Comparison of ENCODE assay signal across 7 cellular contexts in the genomic region with DNA sequence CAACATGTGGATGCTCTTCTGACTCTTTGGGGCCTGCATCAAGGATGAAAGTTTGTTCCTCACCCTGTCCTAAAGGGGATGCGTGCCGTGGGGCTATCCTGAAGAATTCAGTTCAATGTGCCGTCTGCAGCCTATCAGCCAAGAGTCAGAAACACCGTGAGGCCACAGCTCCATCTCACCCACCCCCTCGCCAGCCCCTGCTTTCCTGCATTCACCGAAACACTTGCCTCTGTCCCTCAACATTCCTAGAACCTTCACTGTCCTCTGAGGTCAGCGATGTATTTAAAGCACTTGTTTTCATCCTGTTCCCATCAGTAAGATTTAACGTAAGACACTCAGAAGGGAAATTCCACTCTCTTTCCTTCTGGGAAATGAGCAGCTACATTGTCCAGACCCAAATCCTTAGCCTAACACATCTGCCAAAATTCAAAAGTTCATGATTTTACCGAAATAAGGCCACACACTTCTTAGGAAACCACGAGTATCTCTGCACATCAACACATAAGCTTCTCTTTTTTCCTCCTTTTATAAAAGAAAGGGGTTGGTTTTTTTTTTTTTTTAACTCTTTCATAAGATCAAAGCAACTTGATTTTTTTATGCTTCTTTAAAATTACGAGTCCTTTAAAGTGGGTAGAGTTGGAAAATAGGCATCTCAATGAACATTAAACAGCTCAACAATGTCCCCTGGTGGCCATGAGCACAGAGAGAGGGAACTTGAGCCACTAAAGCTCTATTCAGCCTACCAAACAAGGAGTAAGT.
DNase-seq lines count a peak whose midpoint lies in the region; TF ChIP-seq lines count a peak whose summit lies in the region.

No MANE protein-coding gene starts in this region.

- H3K9me3 ChIP-seq in prostate gland = no peaks in the 10 kb centered on the region

- H3K36me3 ChIP-seq in prostate gland = no peaks in the 10 kb centered on the region

- H3K27me3 Mint-ChIP-seq in activated naive CD4-positive, alpha-beta T cell treated with anti-CD3 and anti-CD28 coated beads, Interleukin-2, amount 10 ng/mL, durations not matched to agents 7 days and 5 days = no peaks in the 10 kb centered on the region
- peaks cover 5% of the 10 kb centered on the region for H3K27me3 Mint-ChIP-seq in glutamatergic neuron (ENCODE audit: unreplicated experiment)

- peak overlapping the region; percentile 51 for H3K27ac Mint-ChIP-seq in activated naive CD4-positive, alpha-beta T cell treated with anti-CD3 and anti-CD28 coated beads, Interleukin-2, amount 10 ng/mL, durations not matched to agents 7 days and 5 days
- no peak overlapping the region for H3K27ac Mint-ChIP-seq in glutamatergic neuron (ENCODE audit: unreplicated experiment)

- H3K4me1 Mint-ChIP-seq in activated naive CD4-positive, alpha-beta T cell treated with anti-CD3 and anti-CD28 coated beads, Interleukin-2, amount 10 ng/mL, durations not matched to agents 7 days and 5 days = peaks cover 27% of the 10 kb centered on the region
- no peaks in the 10 kb centered on the region for H3K4me1 Mint-ChIP-seq in glutamatergic neuron (ENCODE audit: low read depth, unreplicated experiment)

- no peaks in the 10 kb centered on the region for H3K27me3 ChIP-seq in prostate gland (replicated peaks; ENCODE audit: insufficient read depth)

- no peak overlapping the region for H3K4me3 Mint-ChIP-seq in activated naive CD4-positive, alpha-beta T cell treated with anti-CD3 and anti-CD28 coated beads, Interleukin-2, amount 10 ng/mL, durations not matched to agents 7 days and 5 days
- H3K4me3 Mint-ChIP-seq in glutamatergic neuron (ENCODE audit: unreplicated experiment) = no peak overlapping the region

- intact Hi-C loops in prostate gland (cut with DNase I) = loop anchor here (2.0 to 10.0 kb wide), 3 partner anchors 177 to 480 kb away; partner anchors contain the start of genes PTGR1 and UGCG

- TF ChIP-seq POLR2A in prostate gland (IDR thresholded peaks at IDR 0.05) = no peak

- peak overlapping the region in 1 of 2 donors; percentile 6 for H3K27ac ChIP-seq in prostate gland

- TF ChIP-seq CTCF in GM12874 (IDR thresholded peaks at IDR 0.05; ENCODE audit: insufficient read depth, low read depth, low read length) (peak; percentile 85), glutamatergic neuron (IDR thresholded peaks at IDR 0.05; ENCODE audit: partially characterized antibody, unreplicated experiment) (peak; percentile 68), prostate gland (IDR thresholded peaks at IDR 0.05) (peak; percentile 84 to 90 (median 88))

- no peak overlapping the region for H3K4me3 ChIP-seq in prostate gland

- H3K4me1 ChIP-seq in prostate gland (replicated peaks) = no peaks in the 10 kb centered on the region

- peaks cover 19% of the 10 kb centered on the region for H3K36me3 Mint-ChIP-seq in activated naive CD4-positive, alpha-beta T cell treated with anti-CD3 and anti-CD28 coated beads, Interleukin-2, amount 10 ng/mL, durations not matched to agents 7 days and 5 days
- H3K36me3 Mint-ChIP-seq in glutamatergic neuron (ENCODE audit: unreplicated experiment) = no peaks in the 10 kb centered on the region

- no peaks in the 10 kb centered on the region for H3K9me3 Mint-ChIP-seq in activated naive CD4-positive, alpha-beta T cell treated with anti-CD3 and anti-CD28 coated beads, Interleukin-2, amount 10 ng/mL, durations not matched to agents 7 days and 5 days
- H3K9me3 Mint-ChIP-seq in glutamatergic neuron (ENCODE audit: unreplicated experiment) = no peaks in the 10 kb centered on the region

- 45% methylated on average over 11 of the region's 11 CpGs for WGBS in prostate gland

- CTCF ChIA-PET in activated naive CD4-positive, alpha-beta T cell treated with anti-CD3 and anti-CD28 coated beads, Interleukin-2, amount 10 ng/mL, durations not matched to agents 7 days and 5 days (lab: Charles Lee) = interaction anchor here (0.6 to 6.8 kb wide), 29 partner anchors 10 to 819 kb away, joined by 3 to 105 read pairs (median 4); partner anchors contain the start of gene PTGR1

- DNase-seq in HUDEP-2 (lab: John Stamatoyannopoulos, UW; ENCODE audit: unreplicated experiment in 76 of 76) (peak in 48 of 76 experiments; percentile 2 to 65 (median 34)), SK-N-DZ (ENCODE audit: low spot score) (peak; percentile 50), glutamatergic neuron (peak; percentile 45), prostate gland (ENCODE audit: low spot score) (peak; percentile 64), ureter (ENCODE audit: low spot score) (peak; percentile 74)
- DNase-seq in activated naive CD4-positive, alpha-beta T cell treated with anti-CD3 and anti-CD28 coated beads, Interleukin-2, amount 10 ng/mL, durations not matched to agents 7 days and 5 days = peak; percentile 83
